ENCODE assay signal across 24 cellular contexts in genomic region chr18:4204151-4204720, GRCh38.
DNase-seq lines count a peak whose midpoint lies in the region; ATAC-seq and TF ChIP-seq lines count a peak whose summit lies in the region.
"Had no signal": no experiment of that assay in that cellular context is flagged by ENCODE, and none has a peak within 500 bp of the region (broad histone marks: within the 10 kb centered on the region; RNA-seq: fewer than 3 reads in every experiment).

No MANE protein-coding gene starts in this region.

- peaks cover 0 to 21% (median 6%) of the 10 kb centered on the region in 11 donors for H3K9me3 Mint-ChIP-seq in naive thymus-derived CD4-positive, alpha-beta T cell
- H3K9me3 Mint-ChIP-seq: H9 had no signal

- no peak overlapping the region for H3K4me3 Mint-ChIP-seq in naive thymus-derived CD4-positive, alpha-beta T cell
- H3K4me3 Mint-ChIP-seq: CD8-positive, alpha-beta memory T cell; H9; HFFc6; T-cell had no signal

- H3K36me3 ChIP-seq in naive thymus-derived CD4-positive, alpha-beta T cell (ENCODE audit: control insufficient read depth in 2 of 3, insufficient read depth in 3 of 3, low read length in 3 of 3), result no peaks in the 10 kb centered on the region
- no peaks in the 10 kb centered on the region for H3K36me3 ChIP-seq in WERI-Rb-1

- H3K9me3 ChIP-seq in naive thymus-derived CD4-positive, alpha-beta T cell (ENCODE audit: control insufficient read depth in 2 of 3, low read length in 3 of 3), result no peaks in the 10 kb centered on the region
- H3K9me3 ChIP-seq in WERI-Rb-1 (ENCODE audit: severe bottlenecking), result no peaks in the 10 kb centered on the region

- no peaks in the 10 kb centered on the region for H3K4me1 Mint-ChIP-seq in naive thymus-derived CD4-positive, alpha-beta T cell
- H3K4me1 Mint-ChIP-seq: CD8-positive, alpha-beta memory T cell; T-cell had no signal

- peaks cover 0 to 6% (median 4%) of the 10 kb centered on the region in 5 donors for H3K27me3 Mint-ChIP-seq in naive thymus-derived CD4-positive, alpha-beta T cell
- H3K27me3 Mint-ChIP-seq: T-cell had no signal

- no peak for ATAC-seq in naive thymus-derived CD4-positive, alpha-beta T cell
- ATAC-seq: SK-N-SH treated with all-trans-retinoic acid at 6 μM for 48 hours, T-cell had no signal

- in situ Hi-C loops in astrocyte of the spinal cord (cut with HindIII; ENCODE audit: low sequenced_read_pairs), result no loop called here

- no peak overlapping the region for H3K27ac Mint-ChIP-seq in naive thymus-derived CD4-positive, alpha-beta T cell
- H3K27ac Mint-ChIP-seq: HFFc6, T-cell had no signal

- H3K27ac ChIP-seq in naive thymus-derived CD4-positive, alpha-beta T cell (ENCODE audit: low read depth, low read length), result no peak overlapping the region
- H3K27ac ChIP-seq in WERI-Rb-1, result no peak overlapping the region
- H3K27ac ChIP-seq: C4-2B, HL-60, RWPE1 had no signal

- POLR2A ChIA-PET in naive thymus-derived CD4-positive, alpha-beta T cell (lab: Charles Lee), result no interaction called here

- DNase-seq in COLO829 (ENCODE audit: low spot score), result peak; percentile 40
- peak; percentile 20 for DNase-seq in NCI-H446 treated with DMSO at 0.1 percent for 48 hours (lab: John Stamatoyannopoulos, UW)
- DNase-seq in astrocyte of the spinal cord (ENCODE audit: low read depth, low spot score), result peak; percentile 0
- peak; percentile 17 for DNase-seq in medulla oblongata (ENCODE audit: extremely low spot score)
- no peak for DNase-seq in naive thymus-derived CD4-positive, alpha-beta T cell
- DNase-seq in WERI-Rb-1, result no peak
- no peak for DNase-seq in stimulated activated CD4-positive, alpha-beta T cell treated with anti-CD3 and anti-CD28 coated beads, Interleukin-1b, Interleukin-23, amount 100 ng/mL, for 48 hours
- DNase-seq: ACHN; CD8-positive, alpha-beta memory T cell; EL; H9; HFFc6; KBM-7; MM.1S; NCI-H1048; NCI-H1436 treated with DMSO at 0.1 percent for 48 hours; NCI-H1930; NCI-H226; SHP77 treated with DMSO at 0.1 percent for 48 hours; T-cell had no signal

- TF ChIP-seq CTCF in astrocyte of the spinal cord (IDR thresholded peaks at IDR 0.05; ENCODE audit: low read depth, low read length), result no peak
- no peak for TF ChIP-seq CTCF in WERI-Rb-1 (IDR thresholded peaks at IDR 0.05; ENCODE audit: low read depth, low read length)

- H3K27me3 ChIP-seq in naive thymus-derived CD4-positive, alpha-beta T cell (ENCODE audit: control insufficient read depth in 2 of 2, insufficient read depth in 2 of 2, low read length in 2 of 2), result no peaks in the 10 kb centered on the region
- H3K27me3 ChIP-seq in WERI-Rb-1 (ENCODE audit: insufficient read depth, low read depth, severe bottlenecking), result peaks cover 62% of the 10 kb centered on the region

- no peaks in the 10 kb centered on the region for H3K36me3 Mint-ChIP-seq in naive thymus-derived CD4-positive, alpha-beta T cell
- H3K36me3 Mint-ChIP-seq: CD8-positive, alpha-beta memory T cell; T-cell had no signal

- intact Hi-C loops in naive thymus-derived CD4-positive, alpha-beta T cell (cut with micrococcal nuclease), result no loop called here

- H3K4me1 ChIP-seq in naive thymus-derived CD4-positive, alpha-beta T cell (ENCODE audit: control insufficient read depth in 2 of 2, insufficient read depth in 2 of 2, low read length in 2 of 2), result no peaks in the 10 kb centered on the region

- CTCF ChIA-PET in naive thymus-derived CD4-positive, alpha-beta T cell (lab: Charles Lee), result no interaction called here

- no peak overlapping the region for H3K4me3 ChIP-seq in astrocyte of the spinal cord (ENCODE audit: low read depth, low read length)
- H3K4me3 ChIP-seq in naive thymus-derived CD4-positive, alpha-beta T cell (ENCODE audit: low read length), result no peak overlapping the region
- H3K4me3 ChIP-seq in WERI-Rb-1 (ENCODE audit: low read depth, low read length), result no peak overlapping the region

Comparison
In these comparisons a context has a peak if more than half of its experiments do, and no peak if none do; other contexts are left out.
1. DNase-seq: peak in COLO829 (single experiment), NCI-H446 treated with DMSO at 0.1 percent for 48 hours (single experiment), astrocyte of the spinal cord (single experiment) and medulla oblongata (single experiment); none in naive thymus-derived CD4-positive, alpha-beta T cell (0 of 9), WERI-Rb-1 (single experiment) and stimulated activated CD4-positive, alpha-beta T cell treated with anti-CD3 and anti-CD28 coated beads, Interleukin-1b, Interleukin-23, amount 100 ng/mL, for 48 hours (single experiment).